8 cellular contexts compared by ENCODE assay signal in genomic region chr1:146051853-146052676, GRCh38. TPM values are rescaled to one million over a fixed set of nuclear protein-coding genes. Genes with fewer than 3 reads are reported as not detected.
DNase-seq lines count a peak whose midpoint lies in the region; TF ChIP-seq lines count a peak whose summit lies in the region.
"Not testable (repeated sequence)": the region's sequence is repeated elsewhere in the genome, so short reads cannot be mapped to it uniquely, and the experiment has no call there.

No MANE protein-coding gene starts in this region.

- not testable (repeated sequence) for TF ChIP-seq CTCF in neural progenitor cell (IDR thresholded peaks at IDR 0.05)

- CTCF ChIA-PET in activated naive CD4-positive, alpha-beta T cell treated with anti-CD3 and anti-CD28 coated beads for 36 hours (lab: Charles Lee) = not testable (repeated sequence)

- peaks cover 13% of the 10 kb centered on the region for H3F3A ChIP-seq in neural progenitor cell (ENCODE audit: low read depth)

- H3K27me3 Mint-ChIP-seq in activated naive CD4-positive, alpha-beta T cell treated with anti-CD3 and anti-CD28 coated beads for 36 hours (ENCODE audit: low read depth); neural progenitor cell (ENCODE audit: insufficient read depth, low read depth): not testable (repeated sequence)

- in situ Hi-C loops in SK-MEL-5 (cut with HindIII; ENCODE audit: low pct_unique_long_range_greater_than_20kb, low sequenced_read_pairs) = not testable (repeated sequence)

- intact Hi-C loops in activated naive CD4-positive, alpha-beta T cell treated with anti-CD3 and anti-CD28 coated beads for 36 hours (cut with micrococcal nuclease) = loop anchor here (1.0 kb wide), 1 partner anchor 14 kb away; no protein-coding TSS in a partner anchor

- H3K9ac ChIP-seq in neural progenitor cell (peak overlapping the region; percentile 91), stomach smooth muscle (ENCODE audit: low read length in 2 of 2) (peak overlapping the region; percentile 71 to 79)

- H3K4me1 ChIP-seq in neural progenitor cell; stomach smooth muscle (ENCODE audit: control insufficient read depth, insufficient read depth, low read length): not testable (repeated sequence)

- not testable (repeated sequence) for H2AFZ ChIP-seq in neural progenitor cell (replicated peaks)

- not testable (repeated sequence) for H3K9me3 ChIP-seq in neural progenitor cell (ENCODE audit: low read depth); stomach smooth muscle (ENCODE audit: control insufficient read depth in 2 of 2, low read length in 2 of 2)

- H3K9me3 Mint-ChIP-seq in activated naive CD4-positive, alpha-beta T cell treated with anti-CD3 and anti-CD28 coated beads for 36 hours; neural progenitor cell: not testable (repeated sequence)

- H3K36me3 Mint-ChIP-seq in activated naive CD4-positive, alpha-beta T cell treated with anti-CD3 and anti-CD28 coated beads for 36 hours (ENCODE audit: low read depth); neural progenitor cell: not testable (repeated sequence)

- H3K4me3 ChIP-seq in neural progenitor cell (peak overlapping the region; percentile 48), stomach smooth muscle (ENCODE audit: low read length in 2 of 2) (peak overlapping the region; percentile 72 to 78)

- peaks cover 27% of the 10 kb centered on the region for H3K4me1 Mint-ChIP-seq in activated naive CD4-positive, alpha-beta T cell treated with anti-CD3 and anti-CD28 coated beads for 36 hours (ENCODE audit: low read depth)
- not testable (repeated sequence) for H3K4me1 Mint-ChIP-seq in neural progenitor cell

- peak overlapping the region; percentile 75 for H3K4me2 ChIP-seq in neural progenitor cell

- DNase-seq in ELR (ENCODE audit: low read depth) = peak; percentile 99
- peak; percentile 98 for DNase-seq in HCEC 1CT
- peak; percentile 99 for DNase-seq in NAMALWA (ENCODE audit: low spot score)
- DNase-seq in SK-MEL-5 (ENCODE audit: low read depth, low spot score) = peak; percentile 99
- DNase-seq in activated naive CD4-positive, alpha-beta T cell treated with anti-CD3 and anti-CD28 coated beads for 36 hours = peak; percentile 89
- DNase-seq in foreskin melanocyte = peak; percentile 86
- peak; percentile 81 for DNase-seq in neural progenitor cell (ENCODE audit: low spot score)

- not testable (repeated sequence) for H3K27me3 ChIP-seq in neural progenitor cell; stomach smooth muscle (ENCODE audit: control insufficient read depth in 1 of 2, insufficient read depth in 2 of 2, low read length in 2 of 2)

- not testable (repeated sequence) for H4K20me1 ChIP-seq in neural progenitor cell (ENCODE audit: low read depth)

- peak overlapping the region; percentile 99 for H3K27ac ChIP-seq in neural progenitor cell
- peak overlapping the region; percentile 76 for H3K27ac ChIP-seq in stomach smooth muscle (ENCODE audit: low read length)

- not testable (repeated sequence) for H3K36me3 ChIP-seq in neural progenitor cell; stomach smooth muscle (ENCODE audit: control insufficient read depth in 2 of 2, insufficient read depth in 2 of 2, low read length in 2 of 2)

- H3K79me2 ChIP-seq in neural progenitor cell (ENCODE audit: low read depth) = not testable (repeated sequence)

- peak overlapping the region; percentile 89 for H3K4me3 Mint-ChIP-seq in activated naive CD4-positive, alpha-beta T cell treated with anti-CD3 and anti-CD28 coated beads for 36 hours
- H3K4me3 Mint-ChIP-seq in neural progenitor cell = peak overlapping the region; percentile 87

- peak overlapping the region; percentile 98 for H3K27ac Mint-ChIP-seq in activated naive CD4-positive, alpha-beta T cell treated with anti-CD3 and anti-CD28 coated beads for 36 hours
- H3K27ac Mint-ChIP-seq in neural progenitor cell = peak overlapping the region; percentile 100

RNA-seq across cellular contexts. Expression of gene HJV, which starts 30.5 kb away (rescaled TPM):
- total RNA-seq in SK-MEL-5 (2014; rRNA removed; shearing (Covaris generic)) = not detected in 2 replicates
- polyA plus RNA-seq in SK-MEL-5 (2015; cell fraction: cytosol; rRNA removed) = not detected in 2 replicates
- not detected in 2 replicates for polyA plus RNA-seq in SK-MEL-5 (2015; cell fraction: nucleus; rRNA removed)
- not detected for total RNA-seq in activated naive CD4-positive, alpha-beta T cell treated with anti-CD3 and anti-CD28 coated beads for 36 hours
- not detected in 2 replicates for total RNA-seq in neural progenitor cell (ENCODE audit: low replicate concordance)

RNA-seq across cellular contexts. Expression of gene TXNIP, which starts 55.7 kb away (rescaled TPM):
- total RNA-seq in SK-MEL-5 (2014; rRNA removed; shearing (Covaris generic)) = 10.6 and 11.2 TPM in 2 replicates
- 62.8 and 80.2 TPM in 2 replicates for polyA plus RNA-seq in SK-MEL-5 (2015; cell fraction: cytosol; rRNA removed)
- polyA plus RNA-seq in SK-MEL-5 (2015; cell fraction: nucleus; rRNA removed) = 109 and 152 TPM in 2 replicates
- total RNA-seq in activated naive CD4-positive, alpha-beta T cell treated with anti-CD3 and anti-CD28 coated beads for 36 hours = 10 to 100 TPM; 86.0 to 91.1 TPM
- 177 and 213 TPM in 2 replicates for total RNA-seq in neural progenitor cell (ENCODE audit: low replicate concordance)

Comparison
In these comparisons a context has a peak if more than half of its experiments do, and no peak if none do; other contexts are left out.
1. Peak in every context shown above with its lines: DNase-seq, H3K4me3 ChIP-seq and H3K27ac ChIP-seq.